Comparison of ENCODE assay signal across 20 cellular contexts in the genomic region with DNA sequence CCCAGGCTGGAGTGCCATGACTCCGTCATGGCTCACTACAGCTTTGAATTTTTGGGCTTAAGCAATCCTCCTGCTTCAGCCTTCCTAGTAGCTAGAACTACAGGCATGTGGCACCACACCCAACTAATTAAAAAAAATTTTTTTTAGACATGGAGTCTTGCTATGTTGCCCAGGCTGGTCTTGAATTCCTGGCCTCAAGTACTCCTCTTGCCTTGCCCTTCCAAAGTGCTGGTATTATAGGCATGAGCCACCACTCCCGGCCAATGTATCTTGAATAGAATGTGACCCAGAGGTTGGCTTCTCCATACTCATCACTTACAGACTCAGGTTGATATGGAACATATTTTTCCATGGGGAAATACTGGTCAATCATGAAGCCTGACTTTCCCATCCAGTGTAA.
"Had no signal": no experiment of that assay in that cellular context is flagged by ENCODE, and none has a peak within 500 bp of the region (broad histone marks: within the 10 kb centered on the region; RNA-seq: fewer than 3 reads in every experiment).

No MANE protein-coding gene starts in this region.

- H3K27ac Mint-ChIP-seq: effector memory CD8-positive, alpha-beta T cell; immature natural killer cell; memory B cell; natural killer cell; stimulated activated effector memory CD8-positive, alpha-beta T cell treated with anti-CD3 and anti-CD28 coated beads, Interleukin-12 subunit alpha, Interleukin-12 subunit beta, amount 100 ng/mL, for 72 hours had no signal

- H3K4me3 Mint-ChIP-seq: effector memory CD8-positive, alpha-beta T cell; immature natural killer cell; memory B cell; natural killer cell; stimulated activated effector memory CD8-positive, alpha-beta T cell treated with anti-CD3 and anti-CD28 coated beads, Interleukin-12 subunit alpha, Interleukin-12 subunit beta, amount 100 ng/mL, for 72 hours had no signal

- H3K9me3 Mint-ChIP-seq: effector memory CD8-positive, alpha-beta T cell; immature natural killer cell; memory B cell; natural killer cell; stimulated activated effector memory CD8-positive, alpha-beta T cell treated with anti-CD3 and anti-CD28 coated beads, Interleukin-12 subunit alpha, Interleukin-12 subunit beta, amount 100 ng/mL, for 72 hours had no signal

- ATAC-seq: effector memory CD8-positive, alpha-beta T cell; left lobe of liver; natural killer cell; sciatic nerve; stimulated activated effector memory CD8-positive, alpha-beta T cell treated with anti-CD3 and anti-CD28 coated beads, Interleukin-12 subunit alpha, Interleukin-12 subunit beta, amount 100 ng/mL, for 72 hours had no signal

- H3K36me3 ChIP-seq: ovary, stomach, tibial nerve, upper lobe of right lung, vagina had no signal

- H3K4me3 ChIP-seq: lung, stomach, testis, tibial nerve, upper lobe of right lung had no signal

- H3K27me3 Mint-ChIP-seq: effector memory CD8-positive, alpha-beta T cell; memory B cell had no signal

- DNase-seq: effector memory CD8-positive, alpha-beta T cell; hypothalamus; immature natural killer cell; natural killer cell; occipital lobe; retina; stimulated activated CD4-positive, alpha-beta T cell treated with anti-CD3 and anti-CD28 coated beads, Interleukin-2, amount 100 ng/mL, for 24 hours; stimulated activated CD4-positive, alpha-beta T cell treated with anti-CD3 and anti-CD28 coated beads, Interleukin-4, amount 100 ng/mL, for 24 hours; stimulated activated naive CD4-positive, alpha-beta T cell treated with Interleukin-2 at 50 U/mL for 16 hours; stomach; testis; upper lobe of right lung had no signal

- H3K36me3 Mint-ChIP-seq: immature natural killer cell; memory B cell; natural killer cell; stimulated activated effector memory CD8-positive, alpha-beta T cell treated with anti-CD3 and anti-CD28 coated beads, Interleukin-12 subunit alpha, Interleukin-12 subunit beta, amount 100 ng/mL, for 72 hours had no signal

- H3K27me3 ChIP-seq: ovary, stomach, testis, tibial nerve, upper lobe of right lung, vagina had no signal

- H3K9me3 ChIP-seq: ovary, stomach, testis, tibial nerve, upper lobe of right lung, vagina had no signal

- H3K27ac ChIP-seq: tibial nerve, upper lobe of right lung, vagina had no signal
